Comparison of ENCODE assay signal across 16 cellular contexts in the genomic region with DNA sequence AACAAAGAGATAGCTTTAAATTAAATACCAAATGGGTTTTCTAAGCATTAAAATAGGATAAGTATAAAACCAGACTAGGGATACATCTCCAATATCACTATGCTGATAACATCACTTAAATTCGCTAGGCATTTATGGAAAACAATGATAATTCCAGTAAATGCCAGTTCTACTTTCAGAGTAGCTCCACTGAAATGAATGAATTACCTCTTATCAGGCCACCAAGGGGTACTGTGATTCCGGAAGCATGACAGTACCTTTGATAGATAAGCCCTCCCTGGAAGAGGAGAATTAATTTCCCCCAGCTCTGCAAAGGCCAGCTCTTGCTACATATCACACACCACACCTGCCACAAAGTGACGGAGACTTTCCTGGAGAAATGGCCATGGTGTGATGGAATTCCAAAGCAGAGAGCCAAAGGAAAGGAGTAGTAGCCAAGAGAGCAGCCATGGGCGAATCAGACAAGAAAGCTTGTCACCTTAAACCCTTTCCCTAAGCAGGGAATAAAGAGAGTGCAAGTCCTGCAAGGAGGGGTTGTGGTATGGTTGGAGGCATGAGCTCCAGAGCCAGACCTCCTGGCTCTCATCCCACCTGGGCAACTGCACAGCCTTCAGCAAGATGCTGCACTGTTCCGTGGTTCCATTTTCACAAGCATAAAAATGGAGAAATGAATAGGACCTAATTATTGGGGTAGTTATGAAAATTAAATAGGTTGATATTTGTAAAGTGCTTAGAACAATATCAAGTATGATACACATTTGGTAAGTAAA.
DNase-seq lines count a peak whose midpoint lies in the region; ATAC-seq, FAIRE-seq and TF ChIP-seq lines count a peak whose summit lies in the region.
"Had no signal": no experiment of that assay in that cellular context is flagged by ENCODE, and none has a peak within 500 bp of the region (broad histone marks: within the 10 kb centered on the region; RNA-seq: fewer than 3 reads in every experiment).

No MANE protein-coding gene starts in this region.

- no peak for TF ChIP-seq RAD21 in SK-N-SH (IDR thresholded peaks at IDR 0.05; ENCODE audit: low read length)

- no peaks in the 10 kb centered on the region for H3K9me3 ChIP-seq in right cardiac atrium (ENCODE audit: control insufficient read depth, low read length)
- H3K9me3 ChIP-seq in SK-N-SH: no peaks in the 10 kb centered on the region
- no peaks in the 10 kb centered on the region for H3K9me3 ChIP-seq in smooth muscle cell (replicated peaks; ENCODE audit: low read depth)
- H3K9me3 ChIP-seq: A549, HAP-1, SJSA1 had no signal

- TF ChIP-seq EP300 in SK-N-SH (IDR thresholded peaks at IDR 0.05; ENCODE audit: borderline replicate concordance in 1 of 2, low read depth in 1 of 2, low read length in 1 of 2): peak; percentile 17 to 93; a peak in 2 of 4 replicates

- no peaks in the 10 kb centered on the region for H3K27me3 ChIP-seq in right cardiac atrium (ENCODE audit: control insufficient read depth, insufficient read depth)
- no peaks in the 10 kb centered on the region for H3K27me3 ChIP-seq in SK-N-SH (ENCODE audit: insufficient read depth)
- H3K27me3 ChIP-seq in smooth muscle cell (ENCODE audit: low read depth): no peaks in the 10 kb centered on the region
- H3K27me3 ChIP-seq: SJSA1 had no signal

- H3K27ac ChIP-seq in right cardiac atrium (ENCODE audit: low read length): no peak overlapping the region
- H3K27ac ChIP-seq in SK-N-SH (ENCODE audit: low read depth in 2 of 2, low read length in 1 of 2): peak overlapping the region in 1 of 2 experiments; percentile 90; a peak in 2 of 4 replicates
- no peak overlapping the region for H3K27ac ChIP-seq in smooth muscle cell (ENCODE audit: low read depth)
- H3K27ac ChIP-seq: A549, RWPE1, SJSA1 had no signal

- H3K9me2 ChIP-seq in SK-N-SH: no peaks in the 10 kb centered on the region

- no peak overlapping the region for H2AFZ ChIP-seq in SK-N-SH (ENCODE audit: low read depth)
- no peak overlapping the region for H2AFZ ChIP-seq in smooth muscle cell (ENCODE audit: low read depth)

- ATAC-seq in right cardiac atrium: peak; percentile 22 to 43
- ATAC-seq: A549 had no signal

- H3K4me2 ChIP-seq in SK-N-SH (no peak overlapping the region), smooth muscle cell (no peak overlapping the region)
- H3K4me2 ChIP-seq: A549 had no signal

- 39% methylated on average over 5 of the region's 5 CpGs for WGBS in right cardiac atrium
- 28% methylated on average over 5 of the region's 5 CpGs for WGBS in SK-N-SH (ENCODE audit: low lambda C conversion rate)
- 85% methylated on average over 5 of the region's 5 CpGs for WGBS in smooth muscle cell (ENCODE audit: low lambda C conversion rate)

- peak; percentile 49 for DNase-seq in DMS79 treated with DMSO at 0.1 percent for 48 hours (lab: John Stamatoyannopoulos, UW)
- no peak for DNase-seq in DMS79 (lab: John Stamatoyannopoulos, UW)
- DNase-seq in right cardiac atrium: peak; percentile 12 to 77 (median 33)
- no peak for DNase-seq in cardiac septum (ENCODE audit: low spot score)
- peak; percentile 42 for DNase-seq in SK-N-SH
- DNase-seq in smooth muscle cell (lab: John Stamatoyannopoulos, UW; ENCODE audit: unreplicated experiment): no peak
- DNase-seq in RCC 7860 (ENCODE audit: low spot score): no peak
- DNase-seq in HK-2 (ENCODE audit: unreplicated experiment): no peak
- DNase-seq: IMR-90, Kasumi-1, MM.1S, NCI-H2029 had no signal

- no peak overlapping the region for H3K4me3 ChIP-seq in right cardiac atrium (ENCODE audit: low read length)
- no peak overlapping the region; a peak in 1 of 4 replicates for H3K4me3 ChIP-seq in SK-N-SH (ENCODE audit: low read depth in 2 of 2, low read length in 1 of 2)
- no peak overlapping the region for H3K4me3 ChIP-seq in smooth muscle cell
- H3K4me3 ChIP-seq: A549, HAP-1, SJSA1 had no signal

- H3F3A ChIP-seq in SK-N-SH (replicated peaks; ENCODE audit: insufficient read depth): no peaks in the 10 kb centered on the region
- H3F3A ChIP-seq in smooth muscle cell (ENCODE audit: low read depth): no peaks in the 10 kb centered on the region

- H3K79me2 ChIP-seq in SK-N-SH (ENCODE audit: insufficient read depth) (no peaks in the 10 kb centered on the region), smooth muscle cell (ENCODE audit: low read depth) (no peaks in the 10 kb centered on the region)

- CTCF ChIA-PET in SK-N-SH (lab: Yijun Ruan, JAX): interaction anchor here (0.8 to 3.5 kb wide), 6 partner anchors 18 to 477 kb away, joined by 3 to 24 read pairs (median 3); no protein-coding TSS in a partner anchor

- POLR2A ChIA-PET in SK-N-SH (lab: Yijun Ruan, JAX): interaction anchor here (0.7 to 1.4 kb wide), 4 partner anchors 36 to 421 kb away, joined by 3 to 8 read pairs (median 4); no protein-coding TSS in a partner anchor

- H3K36me3 ChIP-seq in SK-N-SH (replicated peaks in 1 of 2; ENCODE audit: control insufficient read depth in 1 of 2, insufficient read depth in 2 of 2, low read length in 1 of 2) (no peaks in the 10 kb centered on the region), smooth muscle cell (ENCODE audit: low read depth) (no peaks in the 10 kb centered on the region)
- H3K36me3 ChIP-seq: HAP-1, SJSA1 had no signal

- no peak for TF ChIP-seq CTCF in SK-N-SH (IDR thresholded peaks at IDR 0.05)
- TF ChIP-seq CTCF in smooth muscle cell (IDR thresholded peaks at IDR 0.05; ENCODE audit: borderline replicate concordance, insufficient read depth, poor library complexity, severe bottlenecking): no peak

- H4K20me1 ChIP-seq in SK-N-SH (ENCODE audit: insufficient read depth) (no peaks in the 10 kb centered on the region), smooth muscle cell (ENCODE audit: low read depth) (no peaks in the 10 kb centered on the region)

- H3K4me1 ChIP-seq in right cardiac atrium (ENCODE audit: control insufficient read depth, insufficient read depth, low read length) (no peaks in the 10 kb centered on the region), SK-N-SH (ENCODE audit: control insufficient read depth in 1 of 2, insufficient read depth in 2 of 2, low read depth in 1 of 2, low read length in 1 of 2) (peaks cover 0 to 44% of the 10 kb centered on the region in 2 experiments; a peak in 2 of 4 replicates), smooth muscle cell (ENCODE audit: low read depth) (no peaks in the 10 kb centered on the region)
- H3K4me1 ChIP-seq: A549, HAP-1, SJSA1 had no signal

- no peak for FAIRE-seq in RCC 7860 (lab: Jason Lieb, UNC)
- FAIRE-seq: A549 had no signal

- H3K9ac ChIP-seq in SK-N-SH: no peak overlapping the region
- no peak overlapping the region for H3K9ac ChIP-seq in smooth muscle cell (ENCODE audit: low read depth)

- intact Hi-C loops in right cardiac atrium (cut with DNase I) (no loop called here), cardiac septum (cut with DNase I) (no loop called here)

TF ChIP-seq in SK-N-SH, 30 proteins besides CTCF, POLR2A, EP300 and RAD21 (continues in another document):
- no peak for TF ChIP-seq SIN3A (IDR thresholded peaks at IDR 0.05; ENCODE audit: borderline replicate concordance, low read depth, low read length)
- TF ChIP-seq, protein P1, sequence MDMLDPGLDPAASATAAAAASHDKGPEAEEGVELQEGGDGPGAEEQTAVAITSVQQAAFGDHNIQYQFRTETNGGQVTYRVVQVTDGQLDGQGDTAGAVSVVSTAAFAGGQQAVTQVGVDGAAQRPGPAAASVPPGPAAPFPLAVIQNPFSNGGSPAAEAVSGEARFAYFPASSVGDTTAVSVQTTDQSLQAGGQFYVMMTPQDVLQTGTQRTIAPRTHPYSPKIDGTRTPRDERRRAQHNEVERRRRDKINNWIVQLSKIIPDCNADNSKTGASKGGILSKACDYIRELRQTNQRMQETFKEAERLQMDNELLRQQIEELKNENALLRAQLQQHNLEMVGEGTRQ (IDR thresholded peaks at IDR 0.05; ENCODE audit: borderline replicate concordance, low read depth, low read length): no peak
- peak; percentile 52; the same call in 1 of the 2 replicates for TF ChIP-seq TCF12 (IDR thresholded peaks at IDR 0.05)
- no peak for TF ChIP-seq FOXM1 (IDR thresholded peaks at IDR 0.05; ENCODE audit: low read depth)
- TF ChIP-seq RFX5 (IDR thresholded peaks at IDR 0.05; ENCODE audit: low read length): no peak
- no peak for TF ChIP-seq NRF1 (IDR thresholded peaks at IDR 0.05; ENCODE audit: low read depth, low read length)
- TF ChIP-seq CHD2 (IDR thresholded peaks at IDR 0.05; ENCODE audit: low read length, partially characterized antibody): peak; percentile 40
- TF ChIP-seq JUND (IDR thresholded peaks at IDR 0.05): no peak
- TF ChIP-seq RXRA (IDR thresholded peaks at IDR 0.05; ENCODE audit: borderline replicate concordance, low read depth): no peak
- TF ChIP-seq TEAD4 (IDR thresholded peaks at IDR 0.05; ENCODE audit: borderline replicate concordance, insufficient read depth): no peak
- peak; percentile 96 for TF ChIP-seq RCOR1 (IDR thresholded peaks at IDR 0.05; ENCODE audit: low read length)
- no peak for TF ChIP-seq REST (IDR thresholded peaks at IDR 0.05; ENCODE audit: low read depth, low read length)

Comparison
In these comparisons a context has a peak if more than half of its experiments do, and no peak if none do; other contexts are left out.
1. DNase-seq: peak in DMS79 treated with DMSO at 0.1 percent for 48 hours (single experiment), right cardiac atrium (3 of 3) and SK-N-SH (single experiment); none in DMS79 (single experiment), cardiac septum (single experiment), smooth muscle cell (single experiment), RCC 7860 (single experiment) and HK-2 (single experiment).